In the genomic region with DNA sequence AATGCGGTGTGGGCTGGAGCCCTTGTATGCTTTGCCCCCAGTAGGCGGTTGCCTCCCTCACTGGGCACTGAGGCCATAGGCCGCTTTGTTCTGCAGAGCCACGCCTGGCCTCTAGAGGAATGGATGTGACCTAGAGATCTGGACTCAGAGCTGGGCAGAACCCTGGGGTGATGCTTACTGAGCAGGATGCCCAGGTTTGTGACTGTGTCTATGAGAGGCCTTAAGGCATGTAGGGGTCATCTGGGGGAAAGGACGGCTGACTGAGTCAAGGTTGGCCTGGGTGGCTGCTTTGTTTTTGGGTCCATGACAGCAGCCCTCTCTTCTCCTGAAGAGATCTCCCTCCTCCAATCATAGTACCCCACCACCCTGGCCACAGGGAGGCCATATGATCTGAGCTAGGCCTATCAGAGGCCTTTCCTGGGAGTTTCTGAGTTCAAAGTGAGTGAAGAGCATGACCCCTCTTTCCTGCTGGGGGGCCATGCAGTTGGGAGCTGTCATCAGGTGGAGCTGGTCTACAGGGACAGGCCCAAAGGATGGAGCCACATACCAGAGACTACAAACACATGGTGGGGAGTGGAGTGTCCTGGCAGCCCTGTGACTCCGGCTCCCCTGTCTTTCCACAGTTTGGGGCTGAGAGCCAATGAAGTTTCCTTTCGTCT, we compare ENCODE assay signal across 1 cellular context.
TF ChIP-seq lines count a peak whose summit lies in the region.

No MANE protein-coding gene starts in this region.

TF ChIP-seq in HepG2, 621 proteins besides CTCF, POLR2A, EP300 and RAD21 (continued from another document):
- TF ChIP-seq, protein P1, sequence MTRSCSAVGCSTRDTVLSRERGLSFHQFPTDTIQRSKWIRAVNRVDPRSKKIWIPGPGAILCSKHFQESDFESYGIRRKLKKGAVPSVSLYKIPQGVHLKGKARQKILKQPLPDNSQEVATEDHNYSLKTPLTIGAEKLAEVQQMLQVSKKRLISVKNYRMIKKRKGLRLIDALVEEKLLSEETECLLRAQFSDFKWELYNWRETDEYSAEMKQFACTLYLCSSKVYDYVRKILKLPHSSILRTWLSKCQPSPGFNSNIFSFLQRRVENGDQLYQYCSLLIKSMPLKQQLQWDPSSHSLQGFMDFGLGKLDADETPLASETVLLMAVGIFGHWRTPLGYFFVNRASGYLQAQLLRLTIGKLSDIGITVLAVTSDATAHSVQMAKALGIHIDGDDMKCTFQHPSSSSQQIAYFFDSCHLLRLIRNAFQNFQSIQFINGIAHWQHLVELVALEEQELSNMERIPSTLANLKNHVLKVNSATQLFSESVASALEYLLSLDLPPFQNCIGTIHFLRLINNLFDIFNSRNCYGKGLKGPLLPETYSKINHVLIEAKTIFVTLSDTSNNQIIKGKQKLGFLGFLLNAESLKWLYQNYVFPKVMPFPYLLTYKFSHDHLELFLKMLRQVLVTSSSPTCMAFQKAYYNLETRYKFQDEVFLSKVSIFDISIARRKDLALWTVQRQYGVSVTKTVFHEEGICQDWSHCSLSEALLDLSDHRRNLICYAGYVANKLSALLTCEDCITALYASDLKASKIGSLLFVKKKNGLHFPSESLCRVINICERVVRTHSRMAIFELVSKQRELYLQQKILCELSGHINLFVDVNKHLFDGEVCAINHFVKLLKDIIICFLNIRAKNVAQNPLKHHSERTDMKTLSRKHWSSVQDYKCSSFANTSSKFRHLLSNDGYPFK (CRISPR knock-in tag; IDR thresholded peaks at IDR 0.05; ENCODE audit: borderline replicate concordance): 0 out of 2 replicates have a peak, but pooled peaks have one; percentile 9
- TF ChIP-seq ZSCAN12 (CRISPR knock-in tag; IDR thresholded peaks at IDR 0.05) (no peak), HNF4A (CRISPR knock-in tag; IDR thresholded peaks at IDR 0.05) (no peak; the same call in 1 of the 2 replicates), ZNF224 (CRISPR knock-in tag; IDR thresholded peaks at IDR 0.05) (no peak), PATZ1 (CRISPR knock-in tag; IDR thresholded peaks at IDR 0.05) (peak; percentile 98), ZMAT3 (CRISPR knock-in tag; conservative IDR thresholded peaks at IDR 0.05) (0 out of 2 replicates have a peak, but pooled peaks have one; percentile 11), ZNF441 (CRISPR knock-in tag; IDR thresholded peaks at IDR 0.05; ENCODE audit: borderline replicate concordance) (no peak), ZNF580 (CRISPR knock-in tag; IDR thresholded peaks at IDR 0.05; ENCODE audit: borderline replicate concordance, low read depth) (peak; percentile 29; the same call in 1 of the 2 replicates), SMARCC2 (IDR thresholded peaks at IDR 0.05) (no peak), TCF12 (IDR thresholded peaks at IDR 0.05) (no peak), TCF12 (CRISPR knock-in tag; IDR thresholded peaks at IDR 0.05) (no peak), TAF1 (CRISPR knock-in tag; IDR thresholded peaks at IDR 0.05) (peak; percentile 60; the same call in 1 of the 2 replicates), ZSCAN9 (CRISPR knock-in tag; IDR thresholded peaks at IDR 0.05; ENCODE audit: borderline replicate concordance) (0 out of 2 replicates have a peak, but pooled peaks have one; percentile 7), ONECUT2 (CRISPR knock-in tag; IDR thresholded peaks at IDR 0.05) (no peak), UBTF (CRISPR knock-in tag; IDR thresholded peaks at IDR 0.05) (peak; percentile 48; the same call in 1 of the 2 replicates), ZBTB1 (CRISPR knock-in tag; IDR thresholded peaks at IDR 0.05; ENCODE audit: borderline replicate concordance) (no peak), HHEX (CRISPR knock-in tag; IDR thresholded peaks at IDR 0.05) (no peak), NFKBIZ (CRISPR knock-in tag; IDR thresholded peaks at IDR 0.05) (no peak; the same call in 1 of the 2 replicates), GMEB2 (CRISPR knock-in tag; IDR thresholded peaks at IDR 0.05; ENCODE audit: low read depth) (no peak)
- TF ChIP-seq, protein P2, sequence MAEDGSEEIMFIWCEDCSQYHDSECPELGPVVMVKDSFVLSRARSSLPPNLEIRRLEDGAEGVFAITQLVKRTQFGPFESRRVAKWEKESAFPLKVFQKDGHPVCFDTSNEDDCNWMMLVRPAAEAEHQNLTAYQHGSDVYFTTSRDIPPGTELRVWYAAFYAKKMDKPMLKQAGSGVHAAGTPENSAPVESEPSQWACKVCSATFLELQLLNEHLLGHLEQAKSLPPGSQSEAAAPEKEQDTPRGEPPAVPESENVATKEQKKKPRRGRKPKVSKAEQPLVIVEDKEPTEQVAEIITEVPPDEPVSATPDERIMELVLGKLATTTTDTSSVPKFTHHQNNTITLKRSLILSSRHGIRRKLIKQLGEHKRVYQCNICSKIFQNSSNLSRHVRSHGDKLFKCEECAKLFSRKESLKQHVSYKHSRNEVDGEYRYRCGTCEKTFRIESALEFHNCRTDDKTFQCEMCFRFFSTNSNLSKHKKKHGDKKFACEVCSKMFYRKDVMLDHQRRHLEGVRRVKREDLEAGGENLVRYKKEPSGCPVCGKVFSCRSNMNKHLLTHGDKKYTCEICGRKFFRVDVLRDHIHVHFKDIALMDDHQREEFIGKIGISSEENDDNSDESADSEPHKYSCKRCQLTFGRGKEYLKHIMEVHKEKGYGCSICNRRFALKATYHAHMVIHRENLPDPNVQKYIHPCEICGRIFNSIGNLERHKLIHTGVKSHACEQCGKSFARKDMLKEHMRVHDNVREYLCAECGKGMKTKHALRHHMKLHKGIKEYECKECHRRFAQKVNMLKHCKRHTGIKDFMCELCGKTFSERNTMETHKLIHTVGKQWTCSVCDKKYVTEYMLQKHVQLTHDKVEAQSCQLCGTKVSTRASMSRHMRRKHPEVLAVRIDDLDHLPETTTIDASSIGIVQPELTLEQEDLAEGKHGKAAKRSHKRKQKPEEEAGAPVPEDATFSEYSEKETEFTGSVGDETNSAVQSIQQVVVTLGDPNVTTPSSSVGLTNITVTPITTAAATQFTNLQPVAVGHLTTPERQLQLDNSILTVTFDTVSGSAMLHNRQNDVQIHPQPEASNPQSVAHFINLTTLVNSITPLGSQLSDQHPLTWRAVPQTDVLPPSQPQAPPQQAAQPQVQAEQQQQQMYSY (CRISPR knock-in tag; IDR thresholded peaks at IDR 0.05): peak; percentile 96
- TF ChIP-seq, protein P3, sequence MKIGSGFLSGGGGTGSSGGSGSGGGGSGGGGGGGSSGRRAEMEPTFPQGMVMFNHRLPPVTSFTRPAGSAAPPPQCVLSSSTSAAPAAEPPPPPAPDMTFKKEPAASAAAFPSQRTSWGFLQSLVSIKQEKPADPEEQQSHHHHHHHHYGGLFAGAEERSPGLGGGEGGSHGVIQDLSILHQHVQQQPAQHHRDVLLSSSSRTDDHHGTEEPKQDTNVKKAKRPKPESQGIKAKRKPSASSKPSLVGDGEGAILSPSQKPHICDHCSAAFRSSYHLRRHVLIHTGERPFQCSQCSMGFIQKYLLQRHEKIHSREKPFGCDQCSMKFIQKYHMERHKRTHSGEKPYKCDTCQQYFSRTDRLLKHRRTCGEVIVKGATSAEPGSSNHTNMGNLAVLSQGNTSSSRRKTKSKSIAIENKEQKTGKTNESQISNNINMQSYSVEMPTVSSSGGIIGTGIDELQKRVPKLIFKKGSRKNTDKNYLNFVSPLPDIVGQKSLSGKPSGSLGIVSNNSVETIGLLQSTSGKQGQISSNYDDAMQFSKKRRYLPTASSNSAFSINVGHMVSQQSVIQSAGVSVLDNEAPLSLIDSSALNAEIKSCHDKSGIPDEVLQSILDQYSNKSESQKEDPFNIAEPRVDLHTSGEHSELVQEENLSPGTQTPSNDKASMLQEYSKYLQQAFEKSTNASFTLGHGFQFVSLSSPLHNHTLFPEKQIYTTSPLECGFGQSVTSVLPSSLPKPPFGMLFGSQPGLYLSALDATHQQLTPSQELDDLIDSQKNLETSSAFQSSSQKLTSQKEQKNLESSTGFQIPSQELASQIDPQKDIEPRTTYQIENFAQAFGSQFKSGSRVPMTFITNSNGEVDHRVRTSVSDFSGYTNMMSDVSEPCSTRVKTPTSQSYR (CRISPR knock-in tag; IDR thresholded peaks at IDR 0.05; ENCODE audit: borderline replicate concordance): no peak
